ENCODE assay signal across 22 cellular contexts in genomic region chr11:109043318-109043717, GRCh38.
DNase-seq lines count a peak whose midpoint lies in the region; TF ChIP-seq lines count a peak whose summit lies in the region.
"Had no signal": no experiment of that assay in that cellular context is flagged by ENCODE, and none has a peak within 500 bp of the region (broad histone marks: within the 10 kb centered on the region; RNA-seq: fewer than 3 reads in every experiment).

No MANE protein-coding gene starts in this region.

- H3K27me3 ChIP-seq in HAP-1 (ENCODE audit: low read depth) (no peaks in the 10 kb centered on the region), OCI-LY3 (ENCODE audit: low read depth, low read length) (no peaks in the 10 kb centered on the region), osteoblast (ENCODE audit: insufficient read depth, low read length) (no peaks in the 10 kb centered on the region), prostate gland (replicated peaks; ENCODE audit: insufficient read depth) (no peaks in the 10 kb centered on the region)

- H4K20me1 ChIP-seq in OCI-LY3 (ENCODE audit: insufficient read depth, low read length) (no peaks in the 10 kb centered on the region), osteoblast (ENCODE audit: insufficient read depth, low read length) (no peaks in the 10 kb centered on the region)

- in situ Hi-C loops in HAP-1 (cut with MboI; ENCODE audit: low sequenced_read_pairs) = loop anchor here (25.0 kb wide), 1 partner anchor 331 kb away; no protein-coding TSS in a partner anchor

- TF ChIP-seq CTCF in OCI-LY3 (IDR thresholded peaks at IDR 0.05; ENCODE audit: low read depth, low read length) = no peak
- TF ChIP-seq CTCF in nephron progenitor cell (IDR thresholded peaks at IDR 0.05) = no peak
- TF ChIP-seq CTCF in osteoblast (IDR thresholded peaks at IDR 0.05; ENCODE audit: extremely low read depth, low read depth, low read length) = no peak
- TF ChIP-seq CTCF in prostate gland (IDR thresholded peaks at IDR 0.05) = no peak

- no peak overlapping the region for H3K4me3 Mint-ChIP-seq in nephron progenitor cell
- H3K4me3 Mint-ChIP-seq: B cell; CD4-positive, CD25-positive, alpha-beta regulatory T cell had no signal

- intact Hi-C loops in prostate gland (cut with DNase I) = no loop called here

- no peaks in the 10 kb centered on the region for H3K4me1 Mint-ChIP-seq in nephron progenitor cell
- H3K4me1 Mint-ChIP-seq: B cell; CD4-positive, CD25-positive, alpha-beta regulatory T cell had no signal

- H3K27ac Mint-ChIP-seq in nephron progenitor cell = no peak overlapping the region
- H3K27ac Mint-ChIP-seq: B cell; CD4-positive, CD25-positive, alpha-beta regulatory T cell had no signal

- DNase-seq in NCI-H510A treated with DMSO at 0.1 percent for 48 hours (lab: John Stamatoyannopoulos, UW) (peak; percentile 3), NCI-H510A (lab: John Stamatoyannopoulos, UW) (no peak), HAP-1 (ENCODE audit: low spot score in 2 of 2) (peak; percentile 23 to 89), nephron progenitor cell (no peak), osteoblast (ENCODE audit: insufficient read length, low spot score, missing footprints) (no peak), prostate gland (ENCODE audit: low spot score) (no peak)
- DNase-seq: CD4-positive, CD25-positive, alpha-beta regulatory T cell; COR-L47; DMS 273 treated with DMSO at 0.1 percent for 48 hours; GDM1; GOT3; NCI-H1436; NCI-H1930; NCI-H446 treated with DMSO at 0.1 percent for 48 hours; NCI-H82; PC-9; SIG-M5 had no signal

- WGBS in prostate gland = 45% methylated on average over 3 of the region's 3 CpGs

- H3K9me3 ChIP-seq in HAP-1 = no peaks in the 10 kb centered on the region
- no peaks in the 10 kb centered on the region for H3K9me3 ChIP-seq in OCI-LY3 (ENCODE audit: insufficient read depth, low read length)
- no peaks in the 10 kb centered on the region for H3K9me3 ChIP-seq in osteoblast (ENCODE audit: low read depth, low read length)
- H3K9me3 ChIP-seq in prostate gland = no peaks in the 10 kb centered on the region

- H3K36me3 ChIP-seq in HAP-1 (replicated peaks) = no peaks in the 10 kb centered on the region
- no peaks in the 10 kb centered on the region for H3K36me3 ChIP-seq in OCI-LY3 (replicated peaks; ENCODE audit: low read depth, low read length)
- no peaks in the 10 kb centered on the region for H3K36me3 ChIP-seq in osteoblast (ENCODE audit: insufficient read depth, low read length)
- H3K36me3 ChIP-seq in prostate gland = no peaks in the 10 kb centered on the region

- H3K36me3 Mint-ChIP-seq in nephron progenitor cell (ENCODE audit: low read depth) = no peaks in the 10 kb centered on the region
- H3K36me3 Mint-ChIP-seq: CD4-positive, CD25-positive, alpha-beta regulatory T cell had no signal

- H3K4me1 ChIP-seq in HAP-1 = peaks cover 38% of the 10 kb centered on the region
- peaks cover 10% of the 10 kb centered on the region for H3K4me1 ChIP-seq in OCI-LY3 (ENCODE audit: low read length)
- H3K4me1 ChIP-seq in osteoblast (ENCODE audit: insufficient read depth, low read length) = peaks cover 20% of the 10 kb centered on the region
- no peaks in the 10 kb centered on the region for H3K4me1 ChIP-seq in prostate gland (replicated peaks)

- no peak overlapping the region for H2AFZ ChIP-seq in OCI-LY3 (ENCODE audit: low read depth, low read length)
- no peak overlapping the region for H2AFZ ChIP-seq in osteoblast (ENCODE audit: low read length)
- H2AFZ ChIP-seq: PC-9 had no signal

- H3K4me3 ChIP-seq in HAP-1 = no peak overlapping the region
- no peak overlapping the region for H3K4me3 ChIP-seq in OCI-LY3 (ENCODE audit: low read length)
- no peak overlapping the region for H3K4me3 ChIP-seq in osteoblast (ENCODE audit: insufficient read depth, low read length)
- no peak overlapping the region for H3K4me3 ChIP-seq in prostate gland
- H3K4me3 ChIP-seq: PC-9 had no signal

- no peaks in the 10 kb centered on the region for H3K79me2 ChIP-seq in OCI-LY3 (ENCODE audit: low read length)
- H3K79me2 ChIP-seq in osteoblast (ENCODE audit: insufficient read depth, low read length) = no peaks in the 10 kb centered on the region

- no peak overlapping the region for H3K27ac ChIP-seq in OCI-LY3 (ENCODE audit: low read length)
- H3K27ac ChIP-seq in osteoblast (ENCODE audit: low read depth, low read length) = no peak overlapping the region
- no peak overlapping the region for H3K27ac ChIP-seq in prostate gland
- H3K27ac ChIP-seq: HL-60, KMS-11, PC-9, RWPE1 had no signal

- H3K9ac ChIP-seq in OCI-LY3 (ENCODE audit: low read length) = no peak overlapping the region
- H3K9ac ChIP-seq: KMS-11 had no signal

- no peak for TF ChIP-seq POLR2A in prostate gland (IDR thresholded peaks at IDR 0.05)

- H3K27me3 Mint-ChIP-seq in nephron progenitor cell (ENCODE audit: low read depth, poor library complexity) = no peaks in the 10 kb centered on the region
- H3K27me3 Mint-ChIP-seq: B cell; CD4-positive, CD25-positive, alpha-beta regulatory T cell had no signal

- H3K4me2 ChIP-seq in OCI-LY3 (ENCODE audit: low read length) = peak overlapping the region; percentile 3; the same call in 1 of the 2 replicates
- no peak overlapping the region for H3K4me2 ChIP-seq in osteoblast (ENCODE audit: insufficient read depth, low read length)
- H3K4me2 ChIP-seq: KMS-11, PC-9 had no signal

- peaks cover 3% of the 10 kb centered on the region for H3K9me3 Mint-ChIP-seq in nephron progenitor cell

Comparison
In these comparisons a context has a peak if more than half of its experiments do, and no peak if none do; other contexts are left out.
1. DNase-seq: peak in NCI-H510A treated with DMSO at 0.1 percent for 48 hours (single experiment) and HAP-1 (2 of 2); none in NCI-H510A (single experiment), nephron progenitor cell (single experiment), osteoblast (single experiment) and prostate gland (single experiment).